In genomic region chrX:70494441-70494840, GRCh38 we compare ENCODE assay signal across 18 cellular contexts. TPM values are rescaled to one million over a fixed set of nuclear protein-coding genes. Genes with fewer than 3 reads are reported as not detected.
DNase-seq lines count a peak whose midpoint lies in the region; ATAC-seq and TF ChIP-seq lines count a peak whose summit lies in the region.
"Had no signal": no experiment of that assay in that cellular context is flagged by ENCODE, and none has a peak within 500 bp of the region (broad histone marks: within the 10 kb centered on the region; RNA-seq: fewer than 3 reads in every experiment).

No MANE protein-coding gene starts in this region.

- no peaks in the 10 kb centered on the region for H3K27me3 ChIP-seq in Peyer's patch
- H3K27me3 ChIP-seq: tibial artery had no signal

- peaks cover 2% of the 10 kb centered on the region for H3K4me1 Mint-ChIP-seq in activated naive CD8-positive, alpha-beta T cell treated with anti-CD3 and anti-CD28 coated beads for 36 hours
- H3K4me1 Mint-ChIP-seq: brain had no signal

- no peak overlapping the region for H3K4me3 Mint-ChIP-seq in activated naive CD8-positive, alpha-beta T cell treated with anti-CD3 and anti-CD28 coated beads for 36 hours
- H3K4me3 Mint-ChIP-seq: activated naive CD4-positive, alpha-beta T cell treated with anti-CD3 and anti-CD28 coated beads for 36 hours; brain; natural killer cell treated with Interleukin-12 subunit alpha and Interleukin-12 subunit beta and Interleukin-15 and Interleukin-18, amount 100 ng/mL, for 72 hours had no signal

- H3K4me3 ChIP-seq in Peyer's patch, result no peak overlapping the region
- H3K4me3 ChIP-seq: tibial artery had no signal

- ATAC-seq in left colon, result peak; percentile 30

- no peak for TF ChIP-seq POLR2A in Peyer's patch (IDR thresholded peaks at IDR 0.05)

- H3K36me3 ChIP-seq in Peyer's patch, result peaks cover 0 to 45% (median 0%) of the 10 kb centered on the region in 3 donors

- peak overlapping the region; percentile 63 for H3K27ac Mint-ChIP-seq in activated naive CD8-positive, alpha-beta T cell treated with anti-CD3 and anti-CD28 coated beads for 36 hours
- H3K27ac Mint-ChIP-seq: activated naive CD4-positive, alpha-beta T cell treated with anti-CD3 and anti-CD28 coated beads for 36 hours; natural killer cell treated with Interleukin-12 subunit alpha and Interleukin-12 subunit beta and Interleukin-15 and Interleukin-18, amount 100 ng/mL, for 72 hours had no signal

- peak; percentile 47 for DNase-seq in activated CD4-positive, alpha-beta T cell treated with anti-CD3 and anti-CD28 coated beads for 48 hours
- no peak for DNase-seq in activated CD4-positive, alpha-beta T cell treated with anti-CD3 and anti-CD28 coated beads, Interleukin-2, amount 50 U/mL, for 1 hour
- DNase-seq in HT1080 (ENCODE audit: low read depth) (peak; percentile 44), left colon (no peak), NCI-H510A (lab: John Stamatoyannopoulos, UW) (no peak), cerebellum (ENCODE audit: low spot score) (no peak), Peyer's patch (no peak)
- DNase-seq in activated naive CD8-positive, alpha-beta T cell treated with anti-CD3 and anti-CD28 coated beads for 36 hours, result peak; percentile 7
- DNase-seq: activated naive CD4-positive, alpha-beta T cell treated with anti-CD3 and anti-CD28 coated beads for 36 hours; cortex of kidney; NCI-H187; NCI-H446; NK-92 treated with Interleukin-12 subunit alpha and Interleukin-12 subunit beta, amount 100 ng/mL, for 24 hours; tibial artery had no signal

- no peak for TF ChIP-seq CTCF in Peyer's patch (IDR thresholded peaks at IDR 0.05)

- intact Hi-C loops in left colon (cut with DNase I, micrococcal nuclease), result no loop called here

- H3K4me1 ChIP-seq in Peyer's patch, result no peaks in the 10 kb centered on the region
- H3K4me1 ChIP-seq: tibial artery had no signal

- no peaks in the 10 kb centered on the region for H3K27me3 Mint-ChIP-seq in activated naive CD8-positive, alpha-beta T cell treated with anti-CD3 and anti-CD28 coated beads for 36 hours
- H3K27me3 Mint-ChIP-seq: brain had no signal

- H3K27ac ChIP-seq in Peyer's patch, result no peak overlapping the region
- H3K27ac ChIP-seq: C4-2B, tibial artery, VCaP had no signal

- H3K9me3 Mint-ChIP-seq in activated naive CD8-positive, alpha-beta T cell treated with anti-CD3 and anti-CD28 coated beads for 36 hours, result no peaks in the 10 kb centered on the region
- H3K9me3 Mint-ChIP-seq: activated naive CD4-positive, alpha-beta T cell treated with anti-CD3 and anti-CD28 coated beads for 36 hours; natural killer cell treated with Interleukin-12 subunit alpha and Interleukin-12 subunit beta and Interleukin-15 and Interleukin-18, amount 100 ng/mL, for 72 hours had no signal

- H3K9me3 ChIP-seq in Peyer's patch, result no peaks in the 10 kb centered on the region
- H3K9me3 ChIP-seq: tibial artery had no signal

- H3K36me3 Mint-ChIP-seq in activated naive CD8-positive, alpha-beta T cell treated with anti-CD3 and anti-CD28 coated beads for 36 hours, result peaks cover 7% of the 10 kb centered on the region
- H3K36me3 Mint-ChIP-seq: natural killer cell treated with Interleukin-12 subunit alpha and Interleukin-12 subunit beta and Interleukin-15 and Interleukin-18, amount 100 ng/mL, for 72 hours had no signal

RNA-seq across cellular contexts. Expression of gene DLG3, which starts 49.8 kb away (rescaled TPM):
- 6.7 and 7.4 TPM in 2 replicates for total RNA-seq in HT1080 (2014; rRNA removed; shearing (Covaris generic))
- 4.7 and 5.7 TPM in 2 replicates for polyA plus RNA-seq in HT1080 (2015; cell fraction: cytosol; rRNA removed)
- 4.5 and 6.6 TPM in 2 replicates for polyA plus RNA-seq in HT1080 (2015; cell fraction: nucleus; rRNA removed)
- 10 to 100 TPM; 22.8 to 25.8 TPM for total RNA-seq in activated naive CD8-positive, alpha-beta T cell treated with anti-CD3 and anti-CD28 coated beads for 36 hours
- total RNA-seq in left colon, result 10 to 100 TPM; 69.6 to 88.9 TPM
- total RNA-seq in cerebellum, result 41.2 TPM
- total RNA-seq in Peyer's patch, result 10 to 100 TPM; 33.8 to 58.9 (median 52.8) TPM

Comparison
In these comparisons a context has a peak if more than half of its experiments do, and no peak if none do; other contexts are left out.
1. DNase-seq: peak in activated CD4-positive, alpha-beta T cell treated with anti-CD3 and anti-CD28 coated beads for 48 hours (single experiment), HT1080 (single experiment) and activated naive CD8-positive, alpha-beta T cell treated with anti-CD3 and anti-CD28 coated beads for 36 hours (single experiment); none in activated CD4-positive, alpha-beta T cell treated with anti-CD3 and anti-CD28 coated beads, Interleukin-2, amount 50 U/mL, for 1 hour (single experiment), left colon (0 of 2), NCI-H510A (single experiment), cerebellum (single experiment) and Peyer's patch (0 of 3).